In the genomic region with DNA sequence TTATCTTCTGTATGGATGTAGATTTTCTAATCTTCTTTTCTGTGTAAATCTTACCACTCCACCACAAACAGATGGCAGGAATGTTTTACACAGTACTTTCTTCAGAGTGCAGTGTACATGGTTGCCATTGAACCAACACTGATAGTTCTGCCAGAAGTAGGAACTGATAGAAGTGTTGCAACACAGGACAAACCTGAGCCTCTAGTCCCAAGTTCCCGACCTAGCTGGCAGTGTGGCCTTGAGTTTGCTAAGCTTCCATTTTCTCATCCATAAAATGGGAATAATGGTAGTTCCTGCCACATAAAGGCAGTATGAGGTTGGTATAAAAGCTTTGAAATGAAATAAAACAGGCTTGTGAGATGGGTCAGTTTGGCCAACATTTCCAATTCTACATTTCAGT, we compare ENCODE assay signal across 13 cellular contexts.
"Had no signal": no experiment of that assay in that cellular context is flagged by ENCODE, and none has a peak within 500 bp of the region (broad histone marks: within the 10 kb centered on the region; RNA-seq: fewer than 3 reads in every experiment).

No MANE protein-coding gene starts in this region.

- H3K4me3 ChIP-seq: adrenal gland, cardiac muscle cell, dorsolateral prefrontal cortex, ovary, thyroid gland had no signal

- H3K27ac ChIP-seq: adrenal gland, cardiac muscle cell, dorsolateral prefrontal cortex, ovary, thyroid gland had no signal

- ATAC-seq: activated CD4-positive, alpha-beta T cell treated with anti-CD3 and anti-CD28 coated beads for 36 hours had no signal

- H3K4me1 ChIP-seq: adrenal gland, thyroid gland had no signal

- DNase-seq: activated CD4-positive, alpha-beta memory T cell treated with anti-CD3 and anti-CD28 coated beads, Interleukin-2, amount 10 ng/mL, durations not matched to agents 7 days and 5 days; activated CD4-positive, alpha-beta T cell treated with anti-CD3 and anti-CD28 coated beads for 36 hours; activated effector memory CD4-positive, alpha-beta T cell treated with Interleukin-2 at 50 U/mL for 16 hours; activated T-cell treated with anti-CD3 and anti-CD28 coated beads, Interleukin-2, amount 50 U/mL, for 24 hours; adrenal gland; dorsolateral prefrontal cortex; endodermal cell; head of caudate nucleus; ovary; stimulated activated CD4-positive, alpha-beta T cell treated with anti-CD3 and anti-CD28 coated beads, Interleukin-2, amount 100 ng/mL, for 24 hours; thyroid gland had no signal

- FAIRE-seq: frontal cortex had no signal

- H3K36me3 ChIP-seq: cardiac muscle cell, ovary had no signal

- H3K9me3 ChIP-seq: adrenal gland, ovary, thyroid gland had no signal

- H3K27me3 ChIP-seq: adrenal gland, cardiac muscle cell, dorsolateral prefrontal cortex, ovary, thyroid gland had no signal
